In genomic region chr9:123342247-123342646, GRCh38 we compare ENCODE assay signal across 1 cellular context.
TF ChIP-seq lines count a peak whose summit lies in the region.

No MANE protein-coding gene starts in this region.

TF ChIP-seq in HepG2, 621 proteins besides CTCF, POLR2A, EP300 and RAD21:
- TF ChIP-seq MIER3 (CRISPR knock-in tag; IDR thresholded peaks at IDR 0.05; ENCODE audit: borderline replicate concordance) (no peak), CREB1 (IDR thresholded peaks at IDR 0.05) (no peak), CREB1 (CRISPR knock-in tag; IDR thresholded peaks at IDR 0.05) (no peak), FOXA3 (CRISPR knock-in tag; IDR thresholded peaks at IDR 0.05) (no peak), SALL2 (CRISPR knock-in tag; IDR thresholded peaks at IDR 0.05) (no peak), ZNF230 (CRISPR knock-in tag; IDR thresholded peaks at IDR 0.05) (no peak), ZNF770 (CRISPR knock-in tag; IDR thresholded peaks at IDR 0.05) (no peak), NCOA5 (CRISPR knock-in tag; IDR thresholded peaks at IDR 0.05) (no peak), NFATC3 (CRISPR knock-in tag; IDR thresholded peaks at IDR 0.05) (no peak)
